ENCODE assay signal across 1 cellular context in genomic region chr7:143882611-143883078, GRCh38.
TF ChIP-seq lines count a peak whose summit lies in the region.

No MANE protein-coding gene starts in this region.

TF ChIP-seq in HEK293, 187 proteins besides CTCF, POLR2A, EP300 and RAD21 (continued from another document):
- TF ChIP-seq ZNF658 (tag by site-specific recombination; IDR thresholded peaks at IDR 0.05) (no peak), SETDB1 (IDR thresholded peaks at IDR 0.05; ENCODE audit: insufficient read length, low read length) (no peak), GLI4 (tag by site-specific recombination; IDR thresholded peaks at IDR 0.05) (no peak), OSR2 (tag by site-specific recombination; IDR thresholded peaks at IDR 0.05) (no peak), ZNF16 (tag by site-specific recombination; IDR thresholded peaks at IDR 0.05; ENCODE audit: low read depth) (no peak), BCL6B (tag by site-specific recombination; IDR thresholded peaks at IDR 0.05) (no peak), ZNF626 (tag by site-specific recombination; IDR thresholded peaks at IDR 0.05) (no peak), ZBTB17 (tag by site-specific recombination; IDR thresholded peaks at IDR 0.05) (no peak), YY1 (tag by site-specific recombination; IDR thresholded peaks at IDR 0.05) (no peak), ZNF701 (tag by site-specific recombination; IDR thresholded peaks at IDR 0.05) (no peak), ZNF513 (tag by site-specific recombination; IDR thresholded peaks at IDR 0.05) (no peak), SCRT2 (tag by site-specific recombination; IDR thresholded peaks at IDR 0.05) (no peak)
TF ChIP-seq in HEK293: peak in this region for 0.
